ENCODE assay signal across 11 cellular contexts in genomic region chr1:151542710-151543129, GRCh38. TPM values are rescaled to one million over a fixed set of nuclear protein-coding genes. Genes with fewer than 3 reads are reported as not detected.
DNase-seq lines count a peak whose midpoint lies in the region; ATAC-seq and TF ChIP-seq lines count a peak whose summit lies in the region.
"Had no signal": no experiment of that assay in that cellular context is flagged by ENCODE, and none has a peak within 500 bp of the region (broad histone marks: within the 10 kb centered on the region; RNA-seq: fewer than 3 reads in every experiment).

No MANE protein-coding gene starts in this region.

- no peak for TF ChIP-seq CTCF in CD4-positive, alpha-beta T cell (IDR thresholded peaks at IDR 0.05)
- TF ChIP-seq CTCF in neural crest cell (conservative IDR thresholded peaks at IDR 0.05) = no peak

- POLR2A ChIA-PET in CD4-positive, alpha-beta T cell (lab: Charles Lee) = no interaction called here
- POLR2A ChIA-PET in HEK293T (lab: Yijun Ruan, JAX) = interaction anchor here (1.5 kb wide), 1 partner anchor 70 kb away, joined by 3 read pairs; no protein-coding TSS in a partner anchor

- H3K36me3 ChIP-seq in H7 (replicated peaks; ENCODE audit: control insufficient read depth, insufficient read depth, low read length) = no peaks in the 10 kb centered on the region; the same call in 1 of the 2 replicates

- no peaks in the 10 kb centered on the region for H3K9me3 ChIP-seq in CD4-positive, alpha-beta T cell (ENCODE audit: control insufficient read depth, low read length)

- peak overlapping the region; percentile 54 for H3K4me3 Mint-ChIP-seq in CD4-positive, alpha-beta T cell
- peak overlapping the region; percentile 71 for H3K4me3 Mint-ChIP-seq in neural crest cell

- peaks cover 32% of the 10 kb centered on the region for H3K4me1 Mint-ChIP-seq in CD4-positive, alpha-beta T cell (ENCODE audit: low read depth)
- H3K4me1 Mint-ChIP-seq in neural crest cell = peaks cover 33% of the 10 kb centered on the region

- H3K27me3 Mint-ChIP-seq in CD4-positive, alpha-beta T cell = no peaks in the 10 kb centered on the region
- peaks cover 12% of the 10 kb centered on the region for H3K27me3 Mint-ChIP-seq in neural crest cell (ENCODE audit: low read depth)

- no peaks in the 10 kb centered on the region for H3K27me3 ChIP-seq in CD4-positive, alpha-beta T cell (ENCODE audit: control insufficient read depth, insufficient read depth, low read length)
- no peaks in the 10 kb centered on the region; the same call in 1 of the 2 replicates for H3K27me3 ChIP-seq in H7 (ENCODE audit: control insufficient read depth, insufficient read depth, low read length)

- peaks cover 8% of the 10 kb centered on the region for H3K36me3 Mint-ChIP-seq in CD4-positive, alpha-beta T cell (ENCODE audit: low read depth)
- H3K36me3 Mint-ChIP-seq in neural crest cell (ENCODE audit: low read depth) = no peaks in the 10 kb centered on the region

- H3K27ac ChIP-seq in CD4-positive, alpha-beta T cell (ENCODE audit: low read depth, low read length) = no peak overlapping the region

- H3K9me3 Mint-ChIP-seq in CD4-positive, alpha-beta T cell = no peaks in the 10 kb centered on the region
- no peaks in the 10 kb centered on the region for H3K9me3 Mint-ChIP-seq in neural crest cell

- H3K27ac Mint-ChIP-seq in CD4-positive, alpha-beta T cell = no peak overlapping the region
- H3K27ac Mint-ChIP-seq in neural crest cell (ENCODE audit: unreplicated experiment) = no peak overlapping the region

- no peak for ATAC-seq in CD4-positive, alpha-beta T cell (ENCODE audit: poor library complexity)
- ATAC-seq in GM19395 (IDR thresholded peaks at IDR 0.05; ENCODE audit: unreplicated experiment) = no peak
- ATAC-seq in GM18519 (IDR thresholded peaks at IDR 0.05; ENCODE audit: low FRiP score, unreplicated experiment) = no peak
- ATAC-seq: left colon had no signal

- H3K4me3 ChIP-seq in H7 (ENCODE audit: insufficient read depth, low read depth, low read length) = no peak overlapping the region

- intact Hi-C loops in CD4-positive, alpha-beta T cell (cut with DNase I, micrococcal nuclease) = no loop called here

- CTCF ChIA-PET in CD4-positive, alpha-beta T cell (lab: Charles Lee) = no interaction called here
- CTCF ChIA-PET in HEK293T (lab: Yijun Ruan, JAX) = no interaction called here

- no peak for DNase-seq in CD4-positive, alpha-beta T cell
- DNase-seq in NCI-H1694 (lab: John Stamatoyannopoulos, UW) (peak; percentile 91), dedifferentiated amniotic fluid mesenchymal stem cell (ENCODE audit: extremely low spot score) (peak; percentile 71), neural crest cell (ENCODE audit: low read depth, low spot score) (no peak), H7 (no peak), HEK293T (ENCODE audit: extremely low spot score) (no peak)
- DNase-seq: DMS79; left colon; stimulated activated CD4-positive, alpha-beta T cell treated with anti-CD3 and anti-CD28 coated beads, Interleukin-4, amount 100 ng/mL, for 4 hours had no signal

TF ChIP-seq in HEK293T, 16 proteins besides CTCF, POLR2A, EP300 and RAD21:
- TF ChIP-seq ARNT (IDR thresholded peaks at IDR 0.05) (no peak), L3MBTL2 (conservative IDR thresholded peaks at IDR 0.05) (no peak), BHLHE40 (IDR thresholded peaks at IDR 0.05; ENCODE audit: borderline replicate concordance) (no peak), NFRKB (IDR thresholded peaks at IDR 0.05) (no peak)

RNA-seq across cellular contexts. Expression of gene TUFT1, which starts 2.6 kb away (rescaled TPM):
- total RNA-seq in CD4-positive, alpha-beta T cell = 1 to 10 TPM; 7.2 to 9.6 TPM
- total RNA-seq in neural crest cell = 7.5 TPM in 2 replicates
- total RNA-seq in H7 (2014; rRNA removed; shearing (Covaris generic)) = 11.3 and 11.9 TPM in 2 replicates

RNA-seq across cellular contexts. Expression of gene CGN, which starts 31.5 kb away (rescaled TPM):
- under 1 TPM; 0.08 to 0.28 TPM for total RNA-seq in CD4-positive, alpha-beta T cell
- 6.7 and 7.2 TPM in 2 replicates for total RNA-seq in neural crest cell
- 18.5 and 20.3 TPM in 2 replicates for total RNA-seq in H7 (2014; rRNA removed; shearing (Covaris generic))

Comparison
In these comparisons a context has a peak if more than half of its experiments do, and no peak if none do; other contexts are left out.
1. DNase-seq: peak in NCI-H1694 (single experiment) and dedifferentiated amniotic fluid mesenchymal stem cell (single experiment); none in CD4-positive, alpha-beta T cell (0 of 10), neural crest cell (single experiment), H7 (single experiment) and HEK293T (single experiment).